ENCODE assay signal across 14 cellular contexts in the genomic region with DNA sequence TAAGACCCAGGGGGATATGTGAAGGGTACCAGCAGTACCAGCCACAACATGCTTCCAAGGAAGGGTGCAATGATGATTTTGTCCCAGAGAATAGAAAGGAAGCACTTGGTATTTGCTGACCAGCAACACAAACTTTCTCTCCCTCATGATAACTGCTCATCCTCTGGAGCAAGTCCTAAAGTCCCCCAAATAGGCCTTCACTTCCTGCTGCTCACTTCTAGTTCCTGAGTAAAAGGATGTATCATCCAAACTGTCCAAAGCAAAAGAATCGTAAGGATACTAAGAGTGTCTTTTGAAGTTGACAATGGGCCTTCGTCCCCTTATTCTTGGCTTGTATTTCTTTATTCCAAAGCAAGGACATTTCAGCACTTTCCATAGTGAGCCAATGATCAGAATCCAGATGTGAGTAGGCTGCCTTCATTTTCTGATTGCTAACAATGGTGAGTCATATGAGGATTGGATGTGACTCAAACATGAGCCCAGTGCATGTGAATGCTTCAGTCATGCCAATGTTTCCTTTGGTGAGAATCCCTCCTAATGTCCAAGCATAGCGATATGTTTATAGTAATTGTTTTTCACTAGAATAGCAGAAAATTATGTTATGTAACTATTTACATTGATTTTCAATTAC.
DNase-seq lines count a peak whose midpoint lies in the region; ATAC-seq and TF ChIP-seq lines count a peak whose summit lies in the region.
"Had no signal": no experiment of that assay in that cellular context is flagged by ENCODE, and none has a peak within 500 bp of the region (broad histone marks: within the 10 kb centered on the region; RNA-seq: fewer than 3 reads in every experiment).

No MANE protein-coding gene starts in this region.

- WGBS in suprapubic skin = 66% methylated on average over 3 of the region's 3 CpGs

- H3K4me3 ChIP-seq in suprapubic skin = no peak overlapping the region

- peak overlapping the region; percentile 7 for H3K27ac ChIP-seq in suprapubic skin
- no peak overlapping the region for H3K27ac ChIP-seq in CD4-positive, alpha-beta T cell (ENCODE audit: low read depth, low read length)
- H3K27ac ChIP-seq: 22Rv1, parathyroid adenoma had no signal

- H3K27ac Mint-ChIP-seq in brain = peak overlapping the region in 3 of 5 experiments; percentile 38 to 75 (median 52)
- H3K27ac Mint-ChIP-seq in CD4-positive, alpha-beta T cell = no peak overlapping the region

- no peaks in the 10 kb centered on the region for H3K9me3 Mint-ChIP-seq in brain
- no peaks in the 10 kb centered on the region for H3K9me3 Mint-ChIP-seq in CD4-positive, alpha-beta T cell

- POLR2A ChIA-PET in CD4-positive, alpha-beta T cell (lab: Charles Lee) = no interaction called here

- H3K4me1 ChIP-seq in suprapubic skin = peaks cover 3% of the 10 kb centered on the region
- H3K4me1 ChIP-seq: parathyroid adenoma had no signal

- ATAC-seq in left ventricle myocardium superior = peak; percentile 90
- no peak for ATAC-seq in CD4-positive, alpha-beta T cell (ENCODE audit: poor library complexity)
- ATAC-seq in HG02970 (IDR thresholded peaks at IDR 0.05; ENCODE audit: low FRiP score, unreplicated experiment) = no peak

- H3K27me3 Mint-ChIP-seq in brain = no peaks in the 10 kb centered on the region
- H3K27me3 Mint-ChIP-seq in CD4-positive, alpha-beta T cell = no peaks in the 10 kb centered on the region

- CTCF ChIA-PET in CD4-positive, alpha-beta T cell (lab: Charles Lee) = no interaction called here

- peaks cover 10% of the 10 kb centered on the region for H3K4me1 Mint-ChIP-seq in brain
- no peaks in the 10 kb centered on the region for H3K4me1 Mint-ChIP-seq in CD4-positive, alpha-beta T cell (ENCODE audit: low read depth)

- TF ChIP-seq CTCF in brain (conservative IDR thresholded peaks at IDR 0.05) = no peak
- TF ChIP-seq CTCF in suprapubic skin (IDR thresholded peaks at IDR 0.05) = no peak
- TF ChIP-seq CTCF in CD4-positive, alpha-beta T cell (IDR thresholded peaks at IDR 0.05) = no peak

- no peak for TF ChIP-seq POLR2A in suprapubic skin (IDR thresholded peaks at IDR 0.05)

- no peaks in the 10 kb centered on the region for H3K27me3 ChIP-seq in suprapubic skin
- no peaks in the 10 kb centered on the region for H3K27me3 ChIP-seq in CD4-positive, alpha-beta T cell (ENCODE audit: control insufficient read depth, insufficient read depth, low read length)

- H3K4me3 Mint-ChIP-seq in brain = no peak overlapping the region
- no peak overlapping the region for H3K4me3 Mint-ChIP-seq in CD4-positive, alpha-beta T cell

- H3K36me3 ChIP-seq in suprapubic skin = no peaks in the 10 kb centered on the region

- H3K36me3 Mint-ChIP-seq in brain = no peaks in the 10 kb centered on the region
- H3K36me3 Mint-ChIP-seq in CD4-positive, alpha-beta T cell (ENCODE audit: low read depth) = no peaks in the 10 kb centered on the region

- no peaks in the 10 kb centered on the region for H3K9me3 ChIP-seq in suprapubic skin
- H3K9me3 ChIP-seq in CD4-positive, alpha-beta T cell (ENCODE audit: control insufficient read depth, low read length) = no peaks in the 10 kb centered on the region

- peak; percentile 6 for DNase-seq in DMS53 (lab: John Stamatoyannopoulos, UW)
- no peak for DNase-seq in DMS53 treated with DMSO at 0.1 percent for 48 hours (lab: John Stamatoyannopoulos, UW; ENCODE audit: unreplicated experiment)
- DNase-seq in left ventricle myocardium superior = no peak
- no peak for DNase-seq in suprapubic skin (ENCODE audit: low spot score in 2 of 2)
- DNase-seq in CD4-positive, alpha-beta T cell = no peak
- no peak for DNase-seq in NCI-H1105 treated with DMSO at 0.1 percent for 48 hours (lab: John Stamatoyannopoulos, UW)
- DNase-seq: activated CD4-positive, CD25-positive, alpha-beta regulatory T cell treated with anti-CD3 and anti-CD28 coated beads, Interleukin-2, amount 50 U/mL, for 72 hours; effector CD4-positive, alpha-beta T cell; islet precursor cell; RPMI8226 had no signal

- intact Hi-C loops in left ventricle myocardium superior (cut with micrococcal nuclease) = no loop called here
- intact Hi-C loops in CD4-positive, alpha-beta T cell (cut with DNase I, micrococcal nuclease) = no loop called here

- no peak for TF ChIP-seq EP300 in suprapubic skin (IDR thresholded peaks at IDR 0.05)
